30 cellular contexts compared by ENCODE assay signal in the genomic region with DNA sequence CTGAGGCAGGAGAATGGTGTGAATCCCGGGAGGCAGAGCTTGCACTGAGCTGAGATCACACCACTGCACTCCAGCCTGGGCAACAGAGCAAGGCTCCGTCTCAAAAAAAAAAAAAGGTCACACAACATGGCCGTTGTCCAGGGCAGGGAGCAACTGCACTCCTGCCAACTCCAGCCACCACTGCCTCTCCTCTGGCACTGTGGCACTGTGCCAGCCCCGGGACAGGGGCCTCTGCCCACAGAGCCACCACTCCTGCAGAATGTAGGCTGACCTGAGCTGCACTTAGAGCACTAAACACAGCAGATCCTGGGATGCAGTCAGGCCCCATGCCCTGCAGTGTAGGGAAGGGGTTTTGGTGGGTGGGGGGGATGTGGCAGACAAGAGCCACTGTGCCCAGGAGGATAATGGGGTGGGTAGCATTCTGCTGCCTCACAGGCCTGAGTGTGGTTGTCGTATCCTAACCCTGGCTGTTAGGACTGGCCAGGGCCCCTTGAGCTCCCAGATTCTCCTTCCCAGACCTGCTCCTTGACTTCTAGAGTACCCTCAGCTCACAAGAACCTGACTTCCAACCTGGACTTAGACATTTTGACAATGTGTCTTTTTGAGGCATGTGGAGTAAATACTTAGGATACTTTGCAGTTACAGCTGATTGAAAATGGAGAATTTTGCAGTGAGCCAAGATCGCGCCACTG.
DNase-seq lines count a peak whose midpoint lies in the region; ATAC-seq and TF ChIP-seq lines count a peak whose summit lies in the region.
"Had no signal": no experiment of that assay in that cellular context is flagged by ENCODE, and none has a peak within 500 bp of the region (broad histone marks: within the 10 kb centered on the region; RNA-seq: fewer than 3 reads in every experiment).

No MANE protein-coding gene starts in this region.

- H3K4me1 ChIP-seq in Panc1 (ENCODE audit: control insufficient read depth, insufficient read depth, low read length) (no peaks in the 10 kb centered on the region), right atrium auricular region (peaks cover 0 to 12% of the 10 kb centered on the region in 2 donors), parathyroid adenoma (peaks cover 35% of the 10 kb centered on the region)
- H3K4me1 ChIP-seq: gastrocnemius medialis had no signal

- no peaks in the 10 kb centered on the region for H3K79me2 ChIP-seq in parathyroid adenoma

- CTCF ChIA-PET in Panc1 (lab: Charles Lee): no interaction called here

- H3K4me2 ChIP-seq in parathyroid adenoma (ENCODE audit: low read length): no peak overlapping the region
- H3K4me2 ChIP-seq: KMS-11 had no signal

- H3K36me3 ChIP-seq in Panc1 (ENCODE audit: control insufficient read depth, insufficient read depth, low read length): no peaks in the 10 kb centered on the region
- H3K36me3 ChIP-seq in right atrium auricular region: no peaks in the 10 kb centered on the region
- no peaks in the 10 kb centered on the region for H3K36me3 ChIP-seq in parathyroid adenoma (ENCODE audit: control insufficient read depth, insufficient read depth, low read length)
- H3K36me3 ChIP-seq: gastrocnemius medialis had no signal

- no peak overlapping the region for H3K9ac ChIP-seq in parathyroid adenoma
- H3K9ac ChIP-seq: KMS-11 had no signal

- TF ChIP-seq CTCF in Panc1 (IDR thresholded peaks at IDR 0.05) (no peak), right atrium auricular region (IDR thresholded peaks at IDR 0.05) (no peak), parathyroid adenoma (IDR thresholded peaks at IDR 0.05) (no peak)

- H3K27me3 ChIP-seq in Panc1 (ENCODE audit: control insufficient read depth, insufficient read depth, low read length) (peaks cover 3% of the 10 kb centered on the region; the same call in 1 of the 2 replicates), right atrium auricular region (no peaks in the 10 kb centered on the region), parathyroid adenoma (ENCODE audit: control insufficient read depth, insufficient read depth, low read length) (no peaks in the 10 kb centered on the region)

- H3K27ac ChIP-seq in Panc1 (ENCODE audit: low read length) (no peak overlapping the region), right atrium auricular region (no peak overlapping the region), parathyroid adenoma (peak overlapping the region; percentile 92)
- H3K27ac ChIP-seq: 22Rv1, gastrocnemius medialis, HL-60, KMS-11 had no signal

- ATAC-seq in Panc1 (0 out of 2 replicates have a peak, but pooled peaks have one; percentile 35), HG02840 (IDR thresholded peaks at IDR 0.05; ENCODE audit: low FRiP score, unreplicated experiment) (no peak)
- ATAC-seq: activated CD4-positive, alpha-beta T cell treated with anti-CD3 and anti-CD28 coated beads for 36 hours; gastrocnemius medialis; PC-3; stimulated activated effector memory CD8-positive, alpha-beta T cell treated with anti-CD3 and anti-CD28 coated beads, Interleukin-12 subunit alpha, Interleukin-12 subunit beta, amount 100 ng/mL, for 72 hours had no signal

- DNase-seq in DMS53 (lab: John Stamatoyannopoulos, UW) (peak; percentile 18), DMS53 treated with DMSO at 0.1 percent for 48 hours (lab: John Stamatoyannopoulos, UW; ENCODE audit: unreplicated experiment) (no peak), Panc1 (ENCODE audit: low read depth, low spot score) (no peak), right atrium auricular region (ENCODE audit: low spot score) (peak; percentile 11), middle frontal gyrus (ENCODE audit: extremely low spot score, low spot score) (no peak)
- no peak for DNase-seq in activated CD4-positive, CD25-positive, alpha-beta regulatory T cell treated with anti-CD3 and anti-CD28 coated beads, Interleukin-2, amount 50 U/mL, for 72 hours
- DNase-seq: activated CD4-positive, alpha-beta T cell treated with anti-CD3 and anti-CD28 coated beads for 36 hours; activated CD8-positive, alpha-beta memory T cell treated with anti-CD3 and anti-CD28 coated beads for 24 hours; activated effector memory CD4-positive, alpha-beta T cell treated with Interleukin-2 at 50 U/mL for 16 hours; activated naive CD8-positive, alpha-beta T cell treated with anti-CD3 and anti-CD28 coated beads for 36 hours; aorta; C1 segment of cervical spinal cord; Caco-2; DND-41; gastrocnemius medialis; GF-D8; H9; hippocampal formation; mesendoderm; MV-4-11; NCI-H1436 treated with DMSO at 0.1 percent for 48 hours; NCI-H510A; PC-3; SHP77 had no signal

- in situ Hi-C loops in Panc1 (cut with HindIII; ENCODE audit: low pct_unique_long_range_greater_than_20kb, low sequenced_read_pairs): no loop called here

- intact Hi-C loops in Panc1 (cut with micrococcal nuclease; ENCODE audit: unreplicated experiment): no loop called here

- POLR2A ChIA-PET in Panc1 (lab: Charles Lee): no interaction called here

- H3K9me3 ChIP-seq in Panc1 (ENCODE audit: control insufficient read depth, insufficient read depth, low read depth, low read length) (no peaks in the 10 kb centered on the region), right atrium auricular region (no peaks in the 10 kb centered on the region), parathyroid adenoma (ENCODE audit: control insufficient read depth, low read length) (no peaks in the 10 kb centered on the region)
- H3K9me3 ChIP-seq: Caco-2, gastrocnemius medialis had no signal

- H2AFZ ChIP-seq in parathyroid adenoma: peak overlapping the region; percentile 75

- no TSS peak for BruUV-seq in Panc1 (replicated peaks; lab: Mats Ljungman, UMichigan)

- no peak overlapping the region for H3K4me3 ChIP-seq in Panc1 (ENCODE audit: low read depth in 2 of 2, low read length in 2 of 2)
- no peak overlapping the region for H3K4me3 ChIP-seq in right atrium auricular region
- no peak overlapping the region for H3K4me3 ChIP-seq in parathyroid adenoma (ENCODE audit: low read depth, low read length)
- H3K4me3 ChIP-seq: gastrocnemius medialis had no signal

Comparison
In these comparisons a context has a peak if more than half of its experiments do, and no peak if none do; other contexts are left out.
1. DNase-seq: peak in DMS53 (single experiment) and right atrium auricular region (single experiment); none in DMS53 treated with DMSO at 0.1 percent for 48 hours (single experiment), Panc1 (single experiment), middle frontal gyrus (single experiment) and activated CD4-positive, CD25-positive, alpha-beta regulatory T cell treated with anti-CD3 and anti-CD28 coated beads, Interleukin-2, amount 50 U/mL, for 72 hours (single experiment).